ENCODE assay signal across 19 cellular contexts in genomic region chr1:119084651-119085262, GRCh38. TPM values are rescaled to one million over a fixed set of nuclear protein-coding genes. Genes with fewer than 3 reads are reported as not detected.
DNase-seq lines count a peak whose midpoint lies in the region; ATAC-seq, FAIRE-seq and TF ChIP-seq lines count a peak whose summit lies in the region.
"Had no signal": no experiment of that assay in that cellular context is flagged by ENCODE, and none has a peak within 500 bp of the region (broad histone marks: within the 10 kb centered on the region; RNA-seq: fewer than 3 reads in every experiment).

No MANE protein-coding gene starts in this region.

- H3K18ac ChIP-seq in mesenchymal stem cell (ENCODE audit: low read depth in 1 of 2, low read length in 2 of 2), result no peak overlapping the region

- no peak overlapping the region for H2BK12ac ChIP-seq in mesenchymal stem cell (ENCODE audit: low read length in 2 of 2)

- dilution Hi-C loops in mammary epithelial cell (cut with HindIII; ENCODE audit: low sequenced_read_pairs), result no loop called here

- no peak overlapping the region for H2BK5ac ChIP-seq in mesenchymal stem cell (ENCODE audit: low read depth, low read length, poor library complexity, severe bottlenecking)

- FAIRE-seq in K562 (lab: Jason Lieb, UNC), result no peak
- no peak for FAIRE-seq in HTR-8/SVneo (lab: Jason Lieb, UNC)
- FAIRE-seq: G401.6 had no signal

- H3K14ac ChIP-seq in mesenchymal stem cell (ENCODE audit: low read length in 2 of 2), result no peak overlapping the region

- POLR2A ChIA-PET in MCF 10A (lab: Yijun Ruan, JAX), result interaction anchor here (0.6 to 1.0 kb wide), 3 partner anchors 16 to 219 kb away, joined by 3 read pairs; partner anchors contain the start of gene WARS2
- POLR2A ChIA-PET in K562 (lab: Yijun Ruan, JAX), result interaction anchor here (0.6 to 1.1 kb wide), 3 partner anchors 26 to 1096 kb away, joined by 3 read pairs; no protein-coding TSS in a partner anchor

- H2AK5ac ChIP-seq in mesenchymal stem cell (ENCODE audit: low read length, severe bottlenecking), result no peak overlapping the region

- H3K4me1 ChIP-seq in breast epithelium, result peaks cover 4 to 9% of the 10 kb centered on the region in 2 donors
- 0 out of 5 replicates have a peak, but pooled peaks cover 0 to 3% of the 10 kb centered on the region in 2 experiments for H3K4me1 ChIP-seq in K562 (replicated peaks in 1 of 2; ENCODE audit: control insufficient read depth in 2 of 2, insufficient read depth in 2 of 2, low read length in 2 of 2)
- peaks cover 1% of the 10 kb centered on the region for H3K4me1 ChIP-seq in mesenchymal stem cell (ENCODE audit: control insufficient read depth, insufficient read depth, low read depth, low read length)
- H3K4me1 ChIP-seq in thoracic aorta (ENCODE audit: control insufficient read depth in 1 of 2, low read depth in 2 of 2), result peaks cover 15 to 44% of the 10 kb centered on the region in 2 donors
- H3K4me1 ChIP-seq in mammary epithelial cell (ENCODE audit: insufficient read depth, low read length), result peaks cover 15% of the 10 kb centered on the region
- H3K4me1 ChIP-seq: Caco-2 had no signal

- no peak overlapping the region for H3K27ac Mint-ChIP-seq in MCF 10A (ENCODE audit: low read depth, unreplicated experiment)
- H3K27ac Mint-ChIP-seq: CD4-positive, alpha-beta T cell had no signal

- H3K23ac ChIP-seq in mesenchymal stem cell (ENCODE audit: low read length in 2 of 2), result no peak overlapping the region

- no peak overlapping the region for H3K9ac ChIP-seq in K562 (ENCODE audit: insufficient read depth in 1 of 2, low read depth in 2 of 2, low read length in 2 of 2)
- peak overlapping the region; percentile 24 for H3K9ac ChIP-seq in mesenchymal stem cell (ENCODE audit: low read length)
- no peak overlapping the region for H3K9ac ChIP-seq in mammary epithelial cell (ENCODE audit: insufficient read depth, low read length)

- H3K9me3 ChIP-seq in breast epithelium, result no peaks in the 10 kb centered on the region
- no peaks in the 10 kb centered on the region for H3K9me3 ChIP-seq in K562 (replicated peaks; ENCODE audit: control insufficient read depth, insufficient read depth, low read depth, low read length)
- H3K9me3 ChIP-seq in mesenchymal stem cell (ENCODE audit: control insufficient read depth, low read length), result peaks cover 4% of the 10 kb centered on the region
- H3K9me3 ChIP-seq in thoracic aorta, result no peaks in the 10 kb centered on the region
- H3K9me3 ChIP-seq in mammary epithelial cell (replicated peaks; ENCODE audit: insufficient read depth, low read length), result no peaks in the 10 kb centered on the region
- H3K9me3 ChIP-seq: Caco-2, SJCRH30 had no signal

- peaks cover 12% of the 10 kb centered on the region for H3K9me3 Mint-ChIP-seq in MCF 10A (ENCODE audit: unreplicated experiment)

- no peak for TF ChIP-seq CTCF in breast epithelium (IDR thresholded peaks at IDR 0.05)
- no peak for TF ChIP-seq CTCF in MCF 10A (IDR thresholded peaks at IDR 0.05; ENCODE audit: unreplicated experiment)
- no peak for TF ChIP-seq CTCF in K562 (IDR thresholded peaks at IDR 0.05 in 2 of 3, conservative IDR thresholded peaks at IDR 0.05 in 1 of 3; ENCODE audit: insufficient read depth in 2 of 3, low read depth in 1 of 3, low read length in 3 of 3)
- no peak for TF ChIP-seq CTCF in thoracic aorta (IDR thresholded peaks at IDR 0.05)
- no peak for TF ChIP-seq CTCF in mammary epithelial cell (conservative IDR thresholded peaks at IDR 0.05 in 1 of 2, IDR thresholded peaks at IDR 0.05 in 1 of 2; ENCODE audit: extremely low read depth in 1 of 2, insufficient read depth in 1 of 2, low read depth in 1 of 2, low read length in 2 of 2)

- TF ChIP-seq POLR2A in breast epithelium (IDR thresholded peaks at IDR 0.05) (no peak), K562 (conservative IDR thresholded peaks at IDR 0.05) (no peak)

- H2BK120ac ChIP-seq in mesenchymal stem cell (ENCODE audit: low read depth, low read length), result no peak overlapping the region

- no peaks in the 10 kb centered on the region for H3K36me3 Mint-ChIP-seq in MCF 10A (ENCODE audit: insufficient read depth, unreplicated experiment)

- no peak overlapping the region for H4K8ac ChIP-seq in mesenchymal stem cell (ENCODE audit: low read length)

- H3K27me3 ChIP-seq in breast epithelium (no peaks in the 10 kb centered on the region), K562 (ENCODE audit: control insufficient read depth in 2 of 2, insufficient read depth in 2 of 2, low read length in 2 of 2) (no peaks in the 10 kb centered on the region), mesenchymal stem cell (ENCODE audit: control insufficient read depth in 1 of 2, insufficient read depth in 1 of 2, low read length in 2 of 2) (no peaks in the 10 kb centered on the region), thoracic aorta (replicated peaks; ENCODE audit: insufficient read depth) (no peaks in the 10 kb centered on the region), mammary epithelial cell (ENCODE audit: insufficient read depth, low read length) (no peaks in the 10 kb centered on the region)
- H3K27me3 ChIP-seq: SJCRH30 had no signal

- no peak for TF ChIP-seq EP300 in K562 (IDR thresholded peaks at IDR 0.05; ENCODE audit: low read length)

- BruUV-seq in MCF 10A (replicated peaks; lab: Mats Ljungman, UMichigan), result no TSS peak
- no TSS peak for BruUV-seq in K562 (replicated peaks; lab: Mats Ljungman, UMichigan)
- BruUV-seq in mammary epithelial cell (replicated peaks; lab: Mats Ljungman, UMichigan), result no TSS peak

- WGBS in K562 (ENCODE audit: insufficient coverage, low coverage, missing lambda C conversion rate), result 53% methylated on average over 15 of the region's 15 CpGs
- 98% methylated on average over 15 of the region's 15 CpGs for WGBS in mesenchymal stem cell
- 90% methylated on average over 12 of the region's 15 CpGs for WGBS in mammary epithelial cell (ENCODE audit: low coverage, missing lambda C conversion rate)

- peaks cover 25% of the 10 kb centered on the region for H3K79me1 ChIP-seq in mesenchymal stem cell (replicated peaks; ENCODE audit: low read length, poor library complexity, severe bottlenecking)

- H2BK15ac ChIP-seq in mesenchymal stem cell (ENCODE audit: low read depth, poor library complexity, severe bottlenecking), result no peak overlapping the region

- DNase-seq in breast epithelium (ENCODE audit: low spot score in 2 of 2), result no peak
- no peak for DNase-seq in MCF 10A (ENCODE audit: unreplicated experiment)
- DNase-seq in K562 (ENCODE audit: extremely low read depth in 1 of 4, low spot score in 3 of 4), result peak in 1 of 4 experiments; percentile 16
- DNase-seq in mesenchymal stem cell, result no peak
- no peak for DNase-seq in thoracic aorta (ENCODE audit: low spot score)
- no peak for DNase-seq in HTR-8/SVneo (ENCODE audit: insufficient read length, low spot score)
- DNase-seq in mammary epithelial cell, result no peak
- DNase-seq: Caco-2; CD4-positive, alpha-beta T cell; HCEC 1CT; NCI-H187; NCI-H345; NCI-H524 treated with DMSO at 0.1 percent for 48 hours; PC-9; SJCRH30 had no signal

- H3K4me2 ChIP-seq in K562 (ENCODE audit: insufficient read depth, low read length) (no peak overlapping the region), mesenchymal stem cell (ENCODE audit: low read length, poor library complexity, severe bottlenecking) (no peak overlapping the region), mammary epithelial cell (ENCODE audit: insufficient read depth, low read depth, low read length) (no peak overlapping the region)
- H3K4me2 ChIP-seq: PC-9 had no signal

- H3K27ac ChIP-seq in breast epithelium (peak overlapping the region; percentile 52 to 74), K562 (ENCODE audit: extremely low read depth, low read depth, low read length) (no peak overlapping the region), mesenchymal stem cell (ENCODE audit: low read length, poor library complexity, severe bottlenecking) (no peak overlapping the region), thoracic aorta (peak overlapping the region; percentile 19 to 30), mammary epithelial cell (ENCODE audit: insufficient read depth, low read depth, low read length) (no peak overlapping the region)
- H3K27ac ChIP-seq: 22Rv1, PC-9, RWPE1, SJCRH30 had no signal

- no peak overlapping the region for H4K91ac ChIP-seq in mesenchymal stem cell (ENCODE audit: low read length)

- CTCF ChIA-PET in MCF 10A (lab: Yijun Ruan, JAX), result no interaction called here
- CTCF ChIA-PET in K562 (lab: Yijun Ruan, JAX; ENCODE audit: low intra/inter-chr PET ratio), result no interaction called here
- CTCF ChIA-PET in mammary epithelial cell (lab: Charles Lee; ENCODE audit: low non-redundant PET), result no interaction called here

- intact Hi-C loops in breast epithelium (cut with DNase I; ENCODE audit: low total_unique reads) (no loop called here), MCF 10A (cut with micrococcal nuclease) (no loop called here), K562 (cut with micrococcal nuclease) (loop anchor here (10.0 kb wide), 1 partner anchor 60 kb away; the partner anchor contains the start of gene WARS2), mammary epithelial cell (cut with micrococcal nuclease) (no loop called here)

- no peak overlapping the region for H3K4me3 Mint-ChIP-seq in MCF 10A (ENCODE audit: unreplicated experiment)
- H3K4me3 Mint-ChIP-seq: CD4-positive, alpha-beta T cell had no signal

- in situ Hi-C loops in K562 (cut with MboI) (no loop called here), mammary epithelial cell (cut with MboI; ENCODE audit: low sequenced_read_pairs in 2 of 2) (no loop called here)

- no peak for TF ChIP-seq RAD21 in K562 (CRISPR knock-in tag; conservative IDR thresholded peaks at IDR 0.05 in 1 of 2, IDR thresholded peaks at IDR 0.05 in 1 of 2)

- H3K4me3 ChIP-seq in breast epithelium, result peak overlapping the region in 1 of 3 donors; percentile 44
- H3K4me3 ChIP-seq in K562, result no peak overlapping the region
- peak overlapping the region in 1 of 2 experiments; percentile 20 for H3K4me3 ChIP-seq in mesenchymal stem cell (ENCODE audit: insufficient read depth in 1 of 2, low read depth in 1 of 2, low read length in 2 of 2)
- peak overlapping the region; percentile 46 for H3K4me3 ChIP-seq in thoracic aorta
- no peak overlapping the region for H3K4me3 ChIP-seq in mammary epithelial cell (replicated peaks in 1 of 3; ENCODE audit: insufficient read depth in 1 of 3, low read depth in 2 of 3, low read length in 3 of 3)
- H3K4me3 ChIP-seq: PC-9, SJCRH30 had no signal

- H3K4me1 Mint-ChIP-seq in MCF 10A (ENCODE audit: insufficient read depth, unreplicated experiment), result peaks cover 26% of the 10 kb centered on the region

- H3K9me1 ChIP-seq in K562 (ENCODE audit: control insufficient read depth, insufficient read depth, low read length), result no peaks in the 10 kb centered on the region

- H2AFZ ChIP-seq in K562 (ENCODE audit: low read depth, low read length) (no peak overlapping the region), mesenchymal stem cell (ENCODE audit: low read depth, low read length) (no peak overlapping the region), mammary epithelial cell (ENCODE audit: low read depth, low read length) (no peak overlapping the region)
- H2AFZ ChIP-seq: PC-9 had no signal

- no peaks in the 10 kb centered on the region for H3K79me2 ChIP-seq in K562 (ENCODE audit: control insufficient read depth, insufficient read depth, low read length)
- peaks cover 2% of the 10 kb centered on the region for H3K79me2 ChIP-seq in mammary epithelial cell (ENCODE audit: insufficient read depth, low read length)

- no peaks in the 10 kb centered on the region for H3K27me3 Mint-ChIP-seq in MCF 10A (ENCODE audit: insufficient read depth, unreplicated experiment)
- H3K27me3 Mint-ChIP-seq: CD4-positive, alpha-beta T cell had no signal

- H3K36me3 ChIP-seq in breast epithelium, result no peaks in the 10 kb centered on the region
- no peaks in the 10 kb centered on the region for H3K36me3 ChIP-seq in K562 (ENCODE audit: control insufficient read depth, insufficient read depth, low read length)
- H3K36me3 ChIP-seq in mesenchymal stem cell (ENCODE audit: control insufficient read depth in 1 of 2, insufficient read depth in 2 of 2, low read depth in 1 of 2, low read length in 2 of 2), result no peaks in the 10 kb centered on the region
- H3K36me3 ChIP-seq in thoracic aorta, result no peaks in the 10 kb centered on the region
- no peaks in the 10 kb centered on the region for H3K36me3 ChIP-seq in mammary epithelial cell (ENCODE audit: insufficient read depth, low read length)
- H3K36me3 ChIP-seq: SJCRH30 had no signal

- H4K20me1 ChIP-seq in K562 (replicated peaks; ENCODE audit: control insufficient read depth, insufficient read depth, low read length) (no peaks in the 10 kb centered on the region), mammary epithelial cell (ENCODE audit: insufficient read depth, low read length) (no peaks in the 10 kb centered on the region)

- no peak overlapping the region for H3K4ac ChIP-seq in mesenchymal stem cell (ENCODE audit: low read depth in 1 of 2, low read length in 2 of 2)

- ATAC-seq in K562 (peak; percentile 77), thoracic aorta (ENCODE audit: insufficient number of reproducible peaks, low FRiP score, low read depth) (no peak), HG03025 (IDR thresholded peaks at IDR 0.05; ENCODE audit: low FRiP score, unreplicated experiment) (no peak)

RNA-seq across cellular contexts. Expression of gene WARS2, which starts 55.7 kb away (rescaled TPM):
- total RNA-seq in breast epithelium (10 to 100 TPM; 21.1 to 26.2 (median 23.3) TPM), MCF 10A (2022) (17.4 and 27.7 TPM in 2 replicates), K562 (2014; rRNA removed) (16.3 and 18.0 TPM in 2 replicates), K562 (2014; rRNA removed; fragmentation: Illumina TruSeq; extraction: Trizol) (17.7 and 21.1 TPM in 2 replicates), K562 (2015; rRNA removed; fragmentation: Illumina TruSeq; extraction: Trizol) (14.4 and 16.5 TPM in 2 replicates), K562 (2021) (14.9 and 17.5 TPM in 2 replicates), thoracic aorta (10 to 100 TPM; 11.1 to 13.8 TPM), mammary epithelial cell (10 to 100 TPM; 12.1 to 16.5 TPM)
- 13.5 and 15.4 TPM in 2 replicates for total RNA-seq in K562 (2011; cell fraction: chromatin; rRNA removed; ENCODE audit: low replicate concordance)
- 7.0 and 10.9 TPM in 2 replicates for total RNA-seq in K562 (2011; cell fraction: nucleolus; rRNA removed)
- 16.6 and 31.6 TPM in 2 replicates for total RNA-seq in K562 (2011; cell fraction: nucleoplasm; rRNA removed)
- polyA plus RNA-seq in K562 (2011; rRNA removed) (16.4 and 17.0 TPM in 2 replicates), K562 (2014; fragmentation: Illumina TruSeq; extraction: Trizol) (15.7 and 16.9 TPM in 2 replicates), K562 (2014; fragmentation: Nextera tagmentation; extraction: Ambion mirVana) (1 to 10 TPM; 5.7 to 6.7 TPM), K562 (2014; rRNA removed) (10.8 and 12.6 TPM in 2 replicates), mammary epithelial cell (10.2 TPM)
- polyA plus RNA-seq in K562 (2011; cell fraction: cytosol; rRNA removed), result 9.6 and 11.2 TPM in 2 replicates
- polyA plus RNA-seq in K562 (2011; cell fraction: nucleus; rRNA removed), result 10.7 and 10.9 TPM in 2 replicates
- 11.8 and 19.1 TPM in 2 replicates for polyA plus RNA-seq in K562 (2012)
- 20.2 and 20.6 TPM in 2 replicates for polyA minus RNA-seq in K562 (2011; rRNA and poly(A)+ RNA removed)
- 10.1 and 10.3 TPM in 2 replicates for polyA minus RNA-seq in K562 (2011; cell fraction: cytosol; rRNA and poly(A)+ RNA removed)
- 13.6 and 21.7 TPM in 2 replicates for polyA minus RNA-seq in K562 (2011; cell fraction: nucleus; rRNA and poly(A)+ RNA removed)
- polyA plus RNA-seq in mesenchymal stem cell (2013, experiment 1 of 2), result 8.6 TPM
- polyA plus RNA-seq in mesenchymal stem cell (2013, experiment 2 of 2), result 8.7 TPM
- 54.3 TPM for polyA minus RNA-seq in mammary epithelial cell

Comparison
In these comparisons a context has a peak if more than half of its experiments do, and no peak if none do; other contexts are left out.
1. H3K27ac ChIP-seq: peak in breast epithelium (2 of 2) and thoracic aorta (2 of 2); none in K562 (single experiment), mesenchymal stem cell (single experiment) and mammary epithelial cell (single experiment).